Comparison of ENCODE assay signal across 1 cellular context in genomic region chr14:55084648-55085441, GRCh38.
TF ChIP-seq lines count a peak whose summit lies in the region.

No MANE protein-coding gene starts in this region.

TF ChIP-seq in HepG2, 621 proteins besides CTCF, POLR2A, EP300 and RAD21:
- no peak for TF ChIP-seq ZNF720 (CRISPR knock-in tag; IDR thresholded peaks at IDR 0.05)
- TF ChIP-seq ZNF652 (CRISPR knock-in tag; IDR thresholded peaks at IDR 0.05; ENCODE audit: borderline replicate concordance, low read depth) = peak; percentile 52; the same call in 1 of the 2 replicates
